ENCODE assay signal across 8 cellular contexts in genomic region chr9:104927216-104927911, GRCh38. TPM values are rescaled to one million over a fixed set of nuclear protein-coding genes. Genes with fewer than 3 reads are reported as not detected.
DNase-seq lines count a peak whose midpoint lies in the region; ATAC-seq and TF ChIP-seq lines count a peak whose summit lies in the region.

No MANE protein-coding gene starts in this region.

- no peak for TF ChIP-seq EP300 in suprapubic skin (IDR thresholded peaks at IDR 0.05)

- H3K9ac ChIP-seq in Karpas-422 (ENCODE audit: low read length), result peak overlapping the region; percentile 67

- H3K79me2 ChIP-seq in Karpas-422 (ENCODE audit: low read length), result no peaks in the 10 kb centered on the region

- POLR2A ChIA-PET in activated CD4-positive, alpha-beta memory T cell treated with anti-CD3 and anti-CD28 coated beads, Interleukin-2, amount 10 ng/mL, durations not matched to agents 7 days and 5 days (lab: Charles Lee), result interaction anchor here (0.5 to 2.5 kb wide), 6 partner anchors 34 to 478 kb away, joined by 3 to 20 read pairs (median 6); partner anchors contain the start of gene NIPSNAP3A

- H3K36me3 Mint-ChIP-seq in activated CD4-positive, alpha-beta memory T cell treated with anti-CD3 and anti-CD28 coated beads, Interleukin-2, amount 10 ng/mL, durations not matched to agents 7 days and 5 days (ENCODE audit: low read depth), result no peaks in the 10 kb centered on the region

- peaks cover 34% of the 10 kb centered on the region for H3K27me3 Mint-ChIP-seq in activated CD4-positive, alpha-beta memory T cell treated with anti-CD3 and anti-CD28 coated beads, Interleukin-2, amount 10 ng/mL, durations not matched to agents 7 days and 5 days

- H3K27me3 ChIP-seq in Karpas-422 (ENCODE audit: low read length) (no peaks in the 10 kb centered on the region), esophagus (ENCODE audit: control insufficient read depth in 1 of 2, insufficient read depth in 2 of 2, low read length in 2 of 2) (no peaks in the 10 kb centered on the region), mononuclear cell (ENCODE audit: insufficient read depth, low read length) (peaks cover 3% of the 10 kb centered on the region), suprapubic skin (no peaks in the 10 kb centered on the region)

- in situ Hi-C loops in G401 (cut with HindIII; ENCODE audit: low sequenced_read_pairs), result no loop called here

- CTCF ChIA-PET in activated CD4-positive, alpha-beta memory T cell treated with anti-CD3 and anti-CD28 coated beads, Interleukin-2, amount 10 ng/mL, durations not matched to agents 7 days and 5 days (lab: Charles Lee), result interaction anchor here (0.7 to 3.2 kb wide), 14 partner anchors 17 to 478 kb away, joined by 3 to 15 read pairs (median 4); no protein-coding TSS in a partner anchor

- peak overlapping the region; percentile 80 for H3K4me3 Mint-ChIP-seq in activated CD4-positive, alpha-beta memory T cell treated with anti-CD3 and anti-CD28 coated beads, Interleukin-2, amount 10 ng/mL, durations not matched to agents 7 days and 5 days

- H3K9me3 Mint-ChIP-seq in activated CD4-positive, alpha-beta memory T cell treated with anti-CD3 and anti-CD28 coated beads, Interleukin-2, amount 10 ng/mL, durations not matched to agents 7 days and 5 days, result no peaks in the 10 kb centered on the region

- peak overlapping the region; percentile 82 for H3K4me2 ChIP-seq in Karpas-422 (ENCODE audit: low read depth, low read length, poor library complexity, severe bottlenecking)

- peak overlapping the region; percentile 66 for H3K4me3 ChIP-seq in Karpas-422 (ENCODE audit: low read length)
- peak overlapping the region; percentile 78 for H3K4me3 ChIP-seq in esophagus (ENCODE audit: low read depth in 1 of 2, low read length in 2 of 2)
- peak overlapping the region; percentile 70 for H3K4me3 ChIP-seq in mononuclear cell (ENCODE audit: low read length)
- H3K4me3 ChIP-seq in suprapubic skin, result peak overlapping the region; percentile 87

- H3K36me3 ChIP-seq in Karpas-422 (ENCODE audit: insufficient read depth, low read length), result no peaks in the 10 kb centered on the region
- H3K36me3 ChIP-seq in esophagus (ENCODE audit: control insufficient read depth in 2 of 2, insufficient read depth in 2 of 2, low read length in 1 of 2), result no peaks in the 10 kb centered on the region
- no peaks in the 10 kb centered on the region for H3K36me3 ChIP-seq in suprapubic skin

- no peak overlapping the region for H3K27ac ChIP-seq in Karpas-422 (ENCODE audit: low read length)
- H3K27ac ChIP-seq in esophagus (ENCODE audit: low read depth in 2 of 2, low read length in 1 of 2), result peak overlapping the region; percentile 79 to 84
- peak overlapping the region; percentile 96 for H3K27ac ChIP-seq in suprapubic skin

- no peaks in the 10 kb centered on the region for H3K9me2 ChIP-seq in Karpas-422 (replicated peaks; ENCODE audit: insufficient read depth, low read length)

- H3K9me3 ChIP-seq in Karpas-422 (ENCODE audit: low read length), result no peaks in the 10 kb centered on the region
- no peaks in the 10 kb centered on the region for H3K9me3 ChIP-seq in esophagus (ENCODE audit: control insufficient read depth in 2 of 2, insufficient read depth in 1 of 2, low read depth in 1 of 2, low read length in 1 of 2)
- H3K9me3 ChIP-seq in mononuclear cell (ENCODE audit: low read depth, low read length), result no peaks in the 10 kb centered on the region
- H3K9me3 ChIP-seq in suprapubic skin, result no peaks in the 10 kb centered on the region

- peaks cover 57% of the 10 kb centered on the region for H3K4me1 ChIP-seq in Karpas-422 (ENCODE audit: low read length)
- no peaks in the 10 kb centered on the region for H3K4me1 ChIP-seq in esophagus (ENCODE audit: control insufficient read depth in 2 of 2, insufficient read depth in 2 of 2, low read length in 1 of 2)
- H3K4me1 ChIP-seq in mononuclear cell (ENCODE audit: insufficient read depth, low read length), result peaks cover 34% of the 10 kb centered on the region
- H3K4me1 ChIP-seq in suprapubic skin, result peaks cover 41% of the 10 kb centered on the region

- no peak for TF ChIP-seq CTCF in suprapubic skin (IDR thresholded peaks at IDR 0.05)

- H2AFZ ChIP-seq in Karpas-422 (ENCODE audit: low read length), result no peak overlapping the region

- H4K20me1 ChIP-seq in Karpas-422 (ENCODE audit: insufficient read depth, low read depth, low read length), result no peaks in the 10 kb centered on the region

- WGBS in esophagus, 2 donors, result 1% methylated on average over 44 of the region's 44 CpGs
- 1% methylated on average over 31 of the region's 44 CpGs for WGBS in suprapubic skin

- no peak for TF ChIP-seq POLR2A in suprapubic skin (IDR thresholded peaks at IDR 0.05)

- DNase-seq in G401 (ENCODE audit: low spot score) (peak; percentile 49), Karpas-422 (peak; percentile 53), suprapubic skin (ENCODE audit: low spot score in 2 of 2) (peak in 1 of 2 donors; percentile 73), H4 (ENCODE audit: low spot score) (no peak)
- peak; percentile 18 for DNase-seq in activated CD4-positive, alpha-beta memory T cell treated with anti-CD3 and anti-CD28 coated beads, Interleukin-2, amount 10 ng/mL, durations not matched to agents 7 days and 5 days

- H3K27ac Mint-ChIP-seq in activated CD4-positive, alpha-beta memory T cell treated with anti-CD3 and anti-CD28 coated beads, Interleukin-2, amount 10 ng/mL, durations not matched to agents 7 days and 5 days, result no peak overlapping the region

- no peak for ATAC-seq in GM21825 (IDR thresholded peaks at IDR 0.05; ENCODE audit: unreplicated experiment)

- H3K4me1 Mint-ChIP-seq in activated CD4-positive, alpha-beta memory T cell treated with anti-CD3 and anti-CD28 coated beads, Interleukin-2, amount 10 ng/mL, durations not matched to agents 7 days and 5 days, result peaks cover 24% of the 10 kb centered on the region

RNA-seq across cellular contexts. Expression of gene ABCA1, which starts 0.6 kb away (rescaled TPM):
- total RNA-seq in G401 (2014; rRNA removed; shearing (Covaris generic)), result 8.2 and 13.7 TPM in 2 replicates
- 2.6 and 4.7 TPM in 2 replicates for total RNA-seq in Karpas-422 (2014; rRNA removed; shearing (Covaris generic); ENCODE audit: low replicate concordance)
- total RNA-seq in activated CD4-positive, alpha-beta memory T cell treated with anti-CD3 and anti-CD28 coated beads, Interleukin-2, amount 10 ng/mL, durations not matched to agents 7 days and 5 days, result 1 to 10 TPM in 1 of 2 experiments, under 1 TPM in 1; 0.93 to 1.6 TPM
- 1 to 10 TPM; 2.7 to 2.9 TPM for polyA plus RNA-seq in esophagus
- total RNA-seq in mononuclear cell (43.4 TPM), suprapubic skin (10 to 100 TPM; 24.5 to 89.1 (median 48.5) TPM)
- total RNA-seq in H4 (2014; rRNA removed; shearing (Covaris generic)), result 10.9 and 11.6 TPM in 2 replicates
